In genomic region chr17:73003487-73003886, GRCh38 we compare ENCODE assay signal across 2 cellular contexts.
TF ChIP-seq lines count a peak whose summit lies in the region.

No MANE protein-coding gene starts in this region.

TF ChIP-seq in A549, 52 proteins besides CTCF, POLR2A, EP300 and RAD21 (continued from another document):
- no peak for TF ChIP-seq FOXS1 (CRISPR knock-in tag; IDR thresholded peaks at IDR 0.05)
- no peak for TF ChIP-seq RNF2 (IDR thresholded peaks at IDR 0.05; ENCODE audit: borderline replicate concordance, low read depth)
- TF ChIP-seq KDM1A (IDR thresholded peaks at IDR 0.05; ENCODE audit: low read depth): no peak
- TF ChIP-seq JUNB (IDR thresholded peaks at IDR 0.05): no peak

TF ChIP-seq in IMR-90, 13 proteins besides CTCF, POLR2A, EP300 and RAD21 (continued from another document):
- TF ChIP-seq, protein P1, sequence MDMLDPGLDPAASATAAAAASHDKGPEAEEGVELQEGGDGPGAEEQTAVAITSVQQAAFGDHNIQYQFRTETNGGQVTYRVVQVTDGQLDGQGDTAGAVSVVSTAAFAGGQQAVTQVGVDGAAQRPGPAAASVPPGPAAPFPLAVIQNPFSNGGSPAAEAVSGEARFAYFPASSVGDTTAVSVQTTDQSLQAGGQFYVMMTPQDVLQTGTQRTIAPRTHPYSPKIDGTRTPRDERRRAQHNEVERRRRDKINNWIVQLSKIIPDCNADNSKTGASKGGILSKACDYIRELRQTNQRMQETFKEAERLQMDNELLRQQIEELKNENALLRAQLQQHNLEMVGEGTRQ (IDR thresholded peaks at IDR 0.05; ENCODE audit: low read depth, low read length): no peak
- no peak for TF ChIP-seq SMC3 (IDR thresholded peaks at IDR 0.05; ENCODE audit: low read depth, low read length)
- TF ChIP-seq MAZ (IDR thresholded peaks at IDR 0.05; ENCODE audit: borderline replicate concordance, low read depth, low read length): no peak
- TF ChIP-seq RFX5 (IDR thresholded peaks at IDR 0.05; ENCODE audit: low read depth, low read length): no peak
- TF ChIP-seq, protein P2, sequence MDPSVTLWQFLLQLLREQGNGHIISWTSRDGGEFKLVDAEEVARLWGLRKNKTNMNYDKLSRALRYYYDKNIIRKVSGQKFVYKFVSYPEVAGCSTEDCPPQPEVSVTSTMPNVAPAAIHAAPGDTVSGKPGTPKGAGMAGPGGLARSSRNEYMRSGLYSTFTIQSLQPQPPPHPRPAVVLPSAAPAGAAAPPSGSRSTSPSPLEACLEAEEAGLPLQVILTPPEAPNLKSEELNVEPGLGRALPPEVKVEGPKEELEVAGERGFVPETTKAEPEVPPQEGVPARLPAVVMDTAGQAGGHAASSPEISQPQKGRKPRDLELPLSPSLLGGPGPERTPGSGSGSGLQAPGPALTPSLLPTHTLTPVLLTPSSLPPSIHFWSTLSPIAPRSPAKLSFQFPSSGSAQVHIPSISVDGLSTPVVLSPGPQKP (IDR thresholded peaks at IDR 0.05; ENCODE audit: borderline replicate concordance, low read depth, low read length): no peak
- TF ChIP-seq MAFK (IDR thresholded peaks at IDR 0.05; ENCODE audit: low read depth, low read length): no peak
- no peak for TF ChIP-seq MXI1 (IDR thresholded peaks at IDR 0.05; ENCODE audit: borderline replicate concordance, low read depth, low read length)
- TF ChIP-seq CHD1 (IDR thresholded peaks at IDR 0.05; ENCODE audit: low read depth, low read length): no peak
- TF ChIP-seq FOS (IDR thresholded peaks at IDR 0.05; ENCODE audit: low read depth, low read length): no peak
- TF ChIP-seq BHLHE40 (IDR thresholded peaks at IDR 0.05; ENCODE audit: low read depth, low read length): no peak
- no peak for TF ChIP-seq CEBPB (IDR thresholded peaks at IDR 0.05; ENCODE audit: low read depth, low read length)
- no peak for TF ChIP-seq NFE2L2 (IDR thresholded peaks at IDR 0.05; ENCODE audit: low read depth, low read length)
